18 cellular contexts compared by ENCODE assay signal in the genomic region with DNA sequence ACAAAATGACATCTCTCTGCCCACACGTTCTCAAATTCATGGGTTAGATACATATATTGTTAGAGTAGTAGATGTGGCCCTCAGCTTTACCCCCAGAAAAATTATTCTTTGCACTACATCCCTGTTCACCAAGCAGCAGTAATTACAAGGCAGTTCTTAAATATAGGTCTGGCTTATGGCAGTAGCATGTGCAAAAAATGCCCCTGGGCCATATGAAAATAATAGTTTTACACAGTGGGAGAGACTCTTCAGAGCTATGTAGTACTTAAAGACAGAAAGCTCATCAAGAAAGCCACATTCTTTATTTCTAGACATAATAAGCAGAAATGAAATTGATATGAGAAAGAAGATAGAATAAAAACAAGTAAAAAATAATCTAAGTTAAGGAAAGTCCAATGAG.
"Had no signal": no experiment of that assay in that cellular context is flagged by ENCODE, and none has a peak within 500 bp of the region (broad histone marks: within the 10 kb centered on the region; RNA-seq: fewer than 3 reads in every experiment).

No MANE protein-coding gene starts in this region.

- DNase-seq: KBM-7, MV-4-11, NCI-H1048, NCI-H1105, NCI-H1436 treated with DMSO at 0.1 percent for 48 hours, NCI-H1694, NCI-H187 treated with DMSO at 0.1 percent for 48 hours, NCI-H2029 treated with DMSO at 0.1 percent for 48 hours, NCI-H2171, NCI-H226, NCI-H446, NCI-H510A, NCI-H524 treated with DMSO at 0.1 percent for 48 hours, NCI-H774, SHP77, T-helper 1 cell, T-helper 17 cell had no signal

- ATAC-seq: SK-N-SH treated with all-trans-retinoic acid at 6 μM for 48 hours, T-helper 17 cell had no signal
